ENCODE assay signal across 8 cellular contexts in the genomic region with DNA sequence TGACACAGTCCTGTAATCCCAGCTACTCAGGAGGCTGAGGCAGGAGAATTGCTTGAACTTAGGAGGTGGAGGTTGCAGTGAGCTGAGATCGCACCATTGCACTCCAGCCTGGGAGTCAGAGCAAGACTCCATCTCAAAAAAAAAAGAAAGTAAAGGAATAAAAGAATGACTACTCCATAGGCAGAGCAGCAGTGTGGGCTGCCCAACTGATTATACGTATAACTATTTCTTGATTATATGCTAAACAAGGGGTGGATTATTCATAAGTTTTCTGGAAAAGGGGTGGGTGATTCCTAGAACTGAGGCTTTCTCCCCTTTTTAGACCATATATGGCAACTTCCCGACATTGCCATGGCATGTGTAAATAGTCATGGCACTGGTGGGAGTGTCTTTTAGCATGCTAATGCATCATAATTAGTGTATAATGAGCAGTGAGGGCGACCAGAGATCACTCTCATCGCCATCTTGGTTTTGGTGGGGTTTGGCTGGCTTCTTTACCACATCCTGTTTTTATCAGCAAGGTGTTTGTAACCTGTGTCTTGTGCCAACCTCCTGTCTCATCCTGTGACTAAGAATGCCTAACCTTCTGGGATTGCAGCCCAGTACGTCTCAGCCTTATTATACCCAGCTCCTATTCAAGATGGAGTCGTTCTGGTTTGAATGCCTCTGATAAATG.
A peak's percentile ranks its signal among the peaks of the same experiment; 100 is the strongest.
DNase-seq lines count a peak whose midpoint lies in the region; ATAC-seq lines count a peak whose summit lies in the region.
"Not testable (repeated sequence)": the region's sequence is repeated elsewhere in the genome, so short reads cannot be mapped to it uniquely, and the experiment has no call there.

No MANE protein-coding gene starts in this region.

- intact Hi-C loops in activated CD4-positive, alpha-beta T cell treated with anti-CD3 and anti-CD28 coated beads, Interleukin-2, amount 10 ng/mL, durations not matched to agents 24 days and 14 days (cut with micrococcal nuclease); activated T-helper 1 cell treated with anti-CD3 and anti-CD28 coated beads, Interleukin-12 subunit alpha, Interleukin-12 subunit beta, Interleukin-2, Interleukin-4 antibody, amounts not matched to agents 30 ng/mL and 10 ng/mL and 1 ng/mL, durations not matched to agents 14 hours and 24 hours and 36 hours (cut with micrococcal nuclease): not testable (repeated sequence)

- H3K27ac Mint-ChIP-seq in CD4-positive, CD25-positive, alpha-beta regulatory T cell, result peak overlapping the region; percentile 79 to 92 (median 91)
- H3K27ac Mint-ChIP-seq in T-helper 1 cell treated with Interleukin-12 subunit alpha and Interleukin-12 subunit beta and Interleukin-4 antibody, amounts not matched to agents 30 μg/mL and 1 μg/mL, for 36 hours, result peak overlapping the region; percentile 63
- H3K27ac Mint-ChIP-seq in activated CD4-positive, alpha-beta T cell treated with anti-CD3 and anti-CD28 coated beads, Interleukin-2, amount 10 ng/mL, durations not matched to agents 24 days and 14 days, result peak overlapping the region; percentile 72
- H3K27ac Mint-ChIP-seq in activated T-helper 1 cell treated with anti-CD3 and anti-CD28 coated beads, Interleukin-12 subunit alpha, Interleukin-12 subunit beta, Interleukin-2, Interleukin-4 antibody, amounts not matched to agents 30 ng/mL and 10 ng/mL and 1 ng/mL, durations not matched to agents 14 hours and 24 hours and 36 hours, result peak overlapping the region; percentile 52
- peak overlapping the region; percentile 77 for H3K27ac Mint-ChIP-seq in activated naive CD8-positive, alpha-beta T cell

- H3K27me3 Mint-ChIP-seq in CD4-positive, CD25-positive, alpha-beta regulatory T cell; T-helper 1 cell treated with Interleukin-12 subunit alpha and Interleukin-12 subunit beta and Interleukin-4 antibody, amounts not matched to agents 30 μg/mL and 1 μg/mL, for 36 hours (ENCODE audit: low read depth); activated CD4-positive, alpha-beta T cell treated with anti-CD3 and anti-CD28 coated beads, Interleukin-2, amount 10 ng/mL, durations not matched to agents 24 days and 14 days; activated T-helper 1 cell treated with anti-CD3 and anti-CD28 coated beads, Interleukin-12 subunit alpha, Interleukin-12 subunit beta, Interleukin-2, Interleukin-4 antibody, amounts not matched to agents 30 ng/mL and 10 ng/mL and 1 ng/mL, durations not matched to agents 14 hours and 24 hours and 36 hours (ENCODE audit: insufficient read depth); activated naive CD8-positive, alpha-beta T cell: not testable (repeated sequence)

- peak overlapping the region; percentile 23 to 73 (median 57) for H3K4me3 Mint-ChIP-seq in CD4-positive, CD25-positive, alpha-beta regulatory T cell
- H3K4me3 Mint-ChIP-seq in T-helper 1 cell treated with Interleukin-12 subunit alpha and Interleukin-12 subunit beta and Interleukin-4 antibody, amounts not matched to agents 30 μg/mL and 1 μg/mL, for 36 hours; activated CD4-positive, alpha-beta T cell treated with anti-CD3 and anti-CD28 coated beads, Interleukin-2, amount 10 ng/mL, durations not matched to agents 24 days and 14 days; activated T-helper 1 cell treated with anti-CD3 and anti-CD28 coated beads, Interleukin-12 subunit alpha, Interleukin-12 subunit beta, Interleukin-2, Interleukin-4 antibody, amounts not matched to agents 30 ng/mL and 10 ng/mL and 1 ng/mL, durations not matched to agents 14 hours and 24 hours and 36 hours: not testable (repeated sequence)
- peak overlapping the region; percentile 7 for H3K4me3 Mint-ChIP-seq in activated naive CD8-positive, alpha-beta T cell

- peak; percentile 10 to 87 (median 72) for DNase-seq in CD4-positive, CD25-positive, alpha-beta regulatory T cell
- DNase-seq in M059J (ENCODE audit: low read depth), result peak; percentile 83
- DNase-seq in activated CD4-positive, alpha-beta T cell treated with anti-CD3 and anti-CD28 coated beads, Interleukin-2, amount 10 ng/mL, durations not matched to agents 24 days and 14 days, result peak; percentile 81
- DNase-seq in activated T-helper 1 cell treated with anti-CD3 and anti-CD28 coated beads, Interleukin-12 subunit alpha, Interleukin-12 subunit beta, Interleukin-2, Interleukin-4 antibody, amounts not matched to agents 30 ng/mL and 10 ng/mL and 1 ng/mL, durations not matched to agents 14 hours and 24 hours and 36 hours (ENCODE audit: low spot score), result peak; percentile 26
- DNase-seq in effector CD4-positive, alpha-beta T cell, result peak; percentile 34
- DNase-seq in renal cortical epithelial cell (ENCODE audit: low read depth), result peak; percentile 25

- not testable (repeated sequence) for H3K36me3 ChIP-seq in CD4-positive, CD25-positive, alpha-beta regulatory T cell (ENCODE audit: control insufficient read depth, insufficient read depth, low read length)

- not testable (repeated sequence) for H3K27ac ChIP-seq in CD4-positive, CD25-positive, alpha-beta regulatory T cell (ENCODE audit: insufficient read depth, low read length, poor library complexity, severe bottlenecking)

- H3K9me3 Mint-ChIP-seq in CD4-positive, CD25-positive, alpha-beta regulatory T cell; activated CD4-positive, alpha-beta T cell treated with anti-CD3 and anti-CD28 coated beads, Interleukin-2, amount 10 ng/mL, durations not matched to agents 24 days and 14 days; activated naive CD8-positive, alpha-beta T cell (ENCODE audit: low read depth): not testable (repeated sequence)
- peaks cover 28% of the 10 kb centered on the region for H3K9me3 Mint-ChIP-seq in T-helper 1 cell treated with Interleukin-12 subunit alpha and Interleukin-12 subunit beta and Interleukin-4 antibody, amounts not matched to agents 30 μg/mL and 1 μg/mL, for 36 hours
- H3K9me3 Mint-ChIP-seq in activated T-helper 1 cell treated with anti-CD3 and anti-CD28 coated beads, Interleukin-12 subunit alpha, Interleukin-12 subunit beta, Interleukin-2, Interleukin-4 antibody, amounts not matched to agents 30 ng/mL and 10 ng/mL and 1 ng/mL, durations not matched to agents 14 hours and 24 hours and 36 hours, result peaks cover 12% of the 10 kb centered on the region

- peak; percentile 76 to 86 for ATAC-seq in CD4-positive, CD25-positive, alpha-beta regulatory T cell (ENCODE audit: low read depth in 2 of 2)

- H3K27me3 ChIP-seq in CD4-positive, CD25-positive, alpha-beta regulatory T cell (ENCODE audit: control insufficient read depth, insufficient read depth, low read length), result not testable (repeated sequence)

- not testable (repeated sequence) for H3K9me3 ChIP-seq in CD4-positive, CD25-positive, alpha-beta regulatory T cell (ENCODE audit: control insufficient read depth in 2 of 2, low read length in 2 of 2)

- not testable (repeated sequence) for H3K36me3 Mint-ChIP-seq in CD4-positive, CD25-positive, alpha-beta regulatory T cell
- H3K36me3 Mint-ChIP-seq in T-helper 1 cell treated with Interleukin-12 subunit alpha and Interleukin-12 subunit beta and Interleukin-4 antibody, amounts not matched to agents 30 μg/mL and 1 μg/mL, for 36 hours (ENCODE audit: low read depth), result peaks cover 12% of the 10 kb centered on the region
- peaks cover 21% of the 10 kb centered on the region for H3K36me3 Mint-ChIP-seq in activated CD4-positive, alpha-beta T cell treated with anti-CD3 and anti-CD28 coated beads, Interleukin-2, amount 10 ng/mL, durations not matched to agents 24 days and 14 days (ENCODE audit: low read depth)
- H3K36me3 Mint-ChIP-seq in activated T-helper 1 cell treated with anti-CD3 and anti-CD28 coated beads, Interleukin-12 subunit alpha, Interleukin-12 subunit beta, Interleukin-2, Interleukin-4 antibody, amounts not matched to agents 30 ng/mL and 10 ng/mL and 1 ng/mL, durations not matched to agents 14 hours and 24 hours and 36 hours (ENCODE audit: low read depth), result peaks cover 18% of the 10 kb centered on the region
- peaks cover 12% of the 10 kb centered on the region for H3K36me3 Mint-ChIP-seq in activated naive CD8-positive, alpha-beta T cell

- H3K4me1 Mint-ChIP-seq in CD4-positive, CD25-positive, alpha-beta regulatory T cell, result peaks cover 14 to 46% (median 28%) of the 10 kb centered on the region in 4 donors
- H3K4me1 Mint-ChIP-seq in T-helper 1 cell treated with Interleukin-12 subunit alpha and Interleukin-12 subunit beta and Interleukin-4 antibody, amounts not matched to agents 30 μg/mL and 1 μg/mL, for 36 hours (ENCODE audit: low read depth), result peaks cover 29% of the 10 kb centered on the region
- H3K4me1 Mint-ChIP-seq in activated CD4-positive, alpha-beta T cell treated with anti-CD3 and anti-CD28 coated beads, Interleukin-2, amount 10 ng/mL, durations not matched to agents 24 days and 14 days, result peaks cover 27% of the 10 kb centered on the region
- peaks cover 34% of the 10 kb centered on the region for H3K4me1 Mint-ChIP-seq in activated T-helper 1 cell treated with anti-CD3 and anti-CD28 coated beads, Interleukin-12 subunit alpha, Interleukin-12 subunit beta, Interleukin-2, Interleukin-4 antibody, amounts not matched to agents 30 ng/mL and 10 ng/mL and 1 ng/mL, durations not matched to agents 14 hours and 24 hours and 36 hours (ENCODE audit: low read depth)
- peaks cover 32% of the 10 kb centered on the region for H3K4me1 Mint-ChIP-seq in activated naive CD8-positive, alpha-beta T cell (ENCODE audit: low read depth)

- H3K4me1 ChIP-seq in CD4-positive, CD25-positive, alpha-beta regulatory T cell (ENCODE audit: control insufficient read depth, insufficient read depth, low read length, poor library complexity, severe bottlenecking), result peaks cover 13% of the 10 kb centered on the region

- H3K4me3 ChIP-seq in CD4-positive, CD25-positive, alpha-beta regulatory T cell (ENCODE audit: low read depth, low read length), result peak overlapping the region; percentile 52

Comparison
In these comparisons a context has a peak if more than half of its experiments do, and no peak if none do; other contexts are left out.
1. DNase-seq: peak in every context shown above with its lines; median percentile 83 in M059J; 81 in activated CD4-positive, alpha-beta T cell treated with anti-CD3 and anti-CD28 coated beads, Interleukin-2, amount 10 ng/mL, durations not matched to agents 24 days and 14 days; 72 in CD4-positive, CD25-positive, alpha-beta regulatory T cell; 34 in effector CD4-positive, alpha-beta T cell; 26 in activated T-helper 1 cell treated with anti-CD3 and anti-CD28 coated beads, Interleukin-12 subunit alpha, Interleukin-12 subunit beta, Interleukin-2, Interleukin-4 antibody, amounts not matched to agents 30 ng/mL and 10 ng/mL and 1 ng/mL, durations not matched to agents 14 hours and 24 hours and 36 hours; 25 in renal cortical epithelial cell.